ENCODE assay signal across 1 cellular context in the genomic region with DNA sequence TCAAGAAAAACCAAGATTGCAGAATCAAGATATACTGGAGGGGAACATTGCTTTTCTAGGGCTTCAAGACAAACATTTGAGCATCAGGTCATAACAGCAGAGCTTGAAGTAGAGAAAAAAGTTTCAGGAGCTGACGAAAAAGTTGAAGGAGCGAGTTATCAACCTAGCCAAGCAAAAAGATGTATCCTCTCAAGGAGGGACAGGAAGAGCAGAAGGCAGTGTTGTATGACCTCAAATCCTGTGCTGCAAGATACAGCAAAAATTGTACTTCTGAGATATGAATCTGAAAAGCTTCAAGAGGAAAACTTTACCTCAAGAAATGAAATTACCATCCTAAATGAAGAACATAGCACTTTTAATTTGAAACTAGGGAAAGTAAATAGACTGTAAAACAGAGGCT.
TF ChIP-seq lines count a peak whose summit lies in the region.

No MANE protein-coding gene starts in this region.

TF ChIP-seq in K562, 482 proteins besides CTCF, POLR2A, EP300 and RAD21 (continued from another document):
- TF ChIP-seq BCL6 (CRISPR knock-in tag; IDR thresholded peaks at IDR 0.05) (no peak), HLTF (IDR thresholded peaks at IDR 0.05) (no peak), ZKSCAN3 (CRISPR knock-in tag; IDR thresholded peaks at IDR 0.05) (no peak), PCBP2 (IDR thresholded peaks at IDR 0.05; ENCODE audit: low read depth, low read length, poor library complexity, severe bottlenecking) (no peak), ZNF717 (CRISPR knock-in tag; IDR thresholded peaks at IDR 0.05) (no peak), PURB (CRISPR knock-in tag; IDR thresholded peaks at IDR 0.05; ENCODE audit: low read depth) (no peak)
